22 cellular contexts compared by ENCODE assay signal in the genomic region with DNA sequence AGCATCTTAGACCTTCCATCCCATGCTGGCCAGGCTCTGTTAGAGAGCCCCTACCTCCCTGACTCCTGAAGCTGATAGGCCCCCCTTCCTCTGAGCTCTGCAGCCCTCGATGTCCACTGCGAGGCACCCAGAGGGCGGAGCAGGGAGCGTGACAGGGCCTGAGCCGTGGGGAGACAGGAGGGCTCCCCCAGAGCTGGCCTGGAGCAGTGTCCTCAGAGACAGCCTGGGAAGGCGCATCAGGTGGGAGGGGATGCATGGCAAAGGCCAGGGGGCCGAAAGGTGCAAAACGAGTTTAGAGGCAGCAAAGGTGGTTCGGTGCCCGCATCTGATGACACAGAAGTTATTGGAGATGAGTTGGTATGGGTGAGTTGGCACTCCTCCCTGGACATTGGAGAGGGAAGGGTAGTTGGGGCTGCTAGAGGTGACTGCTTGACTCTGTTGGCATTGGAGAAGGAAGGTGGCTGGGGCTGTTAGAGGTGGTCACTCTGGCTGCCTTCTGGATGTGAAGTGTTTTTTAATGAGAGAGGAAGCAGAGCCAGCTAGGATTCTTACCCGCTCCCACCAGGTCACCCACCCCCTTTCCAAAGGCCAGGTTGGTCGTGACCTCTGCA. TPM values are rescaled to one million over a fixed set of nuclear protein-coding genes. Genes with fewer than 3 reads are reported as not detected.
DNase-seq lines count a peak whose midpoint lies in the region; ATAC-seq and TF ChIP-seq lines count a peak whose summit lies in the region.
"Had no signal": no experiment of that assay in that cellular context is flagged by ENCODE, and none has a peak within 500 bp of the region (broad histone marks: within the 10 kb centered on the region; RNA-seq: fewer than 3 reads in every experiment).

No MANE protein-coding gene starts in this region.

- H3K27me3 Mint-ChIP-seq in activated naive CD8-positive, alpha-beta T cell treated with anti-CD3 and anti-CD28 coated beads, Interleukin-2, amount 10 ng/mL, durations not matched to agents 7 days and 5 days, result peaks cover 6% of the 10 kb centered on the region
- no peaks in the 10 kb centered on the region for H3K27me3 Mint-ChIP-seq in activated naive CD8-positive, alpha-beta T cell treated with anti-CD3 and anti-CD28 coated beads for 36 hours
- H3K27me3 Mint-ChIP-seq in glutamatergic neuron (ENCODE audit: unreplicated experiment), result peaks cover 8% of the 10 kb centered on the region
- H3K27me3 Mint-ChIP-seq: progenitor cell of endocrine pancreas had no signal

- H3K4me1 ChIP-seq in RWPE2 (ENCODE audit: insufficient read depth, poor library complexity, severe bottlenecking), result no peaks in the 10 kb centered on the region
- H3K4me1 ChIP-seq in ovary (ENCODE audit: insufficient read depth), result peaks cover 3% of the 10 kb centered on the region
- H3K4me1 ChIP-seq: colonic mucosa had no signal

- intact Hi-C loops in ovary (cut with DNase I), result loop anchor here in 3 of 4 donors (2.0 to 5.0 kb wide), 5 partner anchors 87 to 333 kb away; no protein-coding TSS in a partner anchor

- no peak for DNase-seq in activated naive CD8-positive, alpha-beta T cell treated with anti-CD3 and anti-CD28 coated beads, Interleukin-2, amount 10 ng/mL, durations not matched to agents 7 days and 5 days
- no peak for DNase-seq in activated naive CD8-positive, alpha-beta T cell treated with anti-CD3 and anti-CD28 coated beads for 36 hours
- DNase-seq in RWPE2 (ENCODE audit: low spot score), result no peak
- DNase-seq in glutamatergic neuron, result no peak
- no peak for DNase-seq in stimulated activated effector memory CD8-positive, alpha-beta T cell treated with anti-CD3 and anti-CD28 coated beads, Interleukin-12 subunit alpha, Interleukin-12 subunit beta, amount 100 ng/mL, for 72 hours (ENCODE audit: low spot score in 2 of 2)
- no peak for DNase-seq in NCI-H82 treated with DMSO at 0.1 percent for 48 hours (lab: John Stamatoyannopoulos, UW; ENCODE audit: unreplicated experiment)
- DNase-seq in NCI-H2029 (lab: John Stamatoyannopoulos, UW), result no peak
- DNase-seq in ovary, result no peak
- DNase-seq: NCI-H524 treated with DMSO at 0.1 percent for 48 hours had no signal

- no peak overlapping the region for H3K27ac Mint-ChIP-seq in activated naive CD8-positive, alpha-beta T cell treated with anti-CD3 and anti-CD28 coated beads, Interleukin-2, amount 10 ng/mL, durations not matched to agents 7 days and 5 days
- H3K27ac Mint-ChIP-seq in activated naive CD8-positive, alpha-beta T cell treated with anti-CD3 and anti-CD28 coated beads for 36 hours, result no peak overlapping the region
- peak overlapping the region; percentile 31 for H3K27ac Mint-ChIP-seq in glutamatergic neuron (ENCODE audit: unreplicated experiment)
- peak overlapping the region; percentile 56 for H3K27ac Mint-ChIP-seq in stimulated activated effector memory CD8-positive, alpha-beta T cell treated with anti-CD3 and anti-CD28 coated beads, Interleukin-12 subunit alpha, Interleukin-12 subunit beta, amount 100 ng/mL, for 72 hours

- no peak for TF ChIP-seq POLR2A in ovary (IDR thresholded peaks at IDR 0.05)

- H3K36me3 ChIP-seq in RWPE2 (ENCODE audit: low read depth) (no peaks in the 10 kb centered on the region), ovary (no peaks in the 10 kb centered on the region)
- H3K36me3 ChIP-seq: colonic mucosa had no signal

- H3K27ac ChIP-seq in RWPE2 (ENCODE audit: poor library complexity, severe bottlenecking), result no peak overlapping the region
- no peak overlapping the region for H3K27ac ChIP-seq in ovary
- H3K27ac ChIP-seq: colonic mucosa, skin epidermis, upper lobe of left lung had no signal

- TF ChIP-seq CTCF in RWPE2 (IDR thresholded peaks at IDR 0.05; ENCODE audit: poor library complexity, severe bottlenecking) (no peak), glutamatergic neuron (IDR thresholded peaks at IDR 0.05; ENCODE audit: partially characterized antibody, unreplicated experiment) (no peak), ovary (IDR thresholded peaks at IDR 0.05) (no peak)

- no peak for TF ChIP-seq EP300 in ovary (IDR thresholded peaks at IDR 0.05)

- POLR2A ChIA-PET in activated naive CD8-positive, alpha-beta T cell treated with anti-CD3 and anti-CD28 coated beads, Interleukin-2, amount 10 ng/mL, durations not matched to agents 7 days and 5 days (lab: Charles Lee), result interaction anchor here (2.1 kb wide), 1 partner anchor 53 kb away, joined by 4 read pairs; the partner anchor contains the start of gene PRF1

- peak; percentile 27 for ATAC-seq in activated naive CD8-positive, alpha-beta T cell treated with anti-CD3 and anti-CD28 coated beads, Interleukin-2, amount 10 ng/mL, durations not matched to agents 7 days and 5 days (ENCODE audit: low read depth)
- peak; percentile 27; the same call in 2 of the 3 replicates for ATAC-seq in RWPE2 (ENCODE audit: low read depth)
- ATAC-seq in stimulated activated effector memory CD8-positive, alpha-beta T cell treated with anti-CD3 and anti-CD28 coated beads, Interleukin-12 subunit alpha, Interleukin-12 subunit beta, amount 100 ng/mL, for 72 hours, result peak; percentile 31

- H3K36me3 Mint-ChIP-seq in activated naive CD8-positive, alpha-beta T cell treated with anti-CD3 and anti-CD28 coated beads, Interleukin-2, amount 10 ng/mL, durations not matched to agents 7 days and 5 days, result no peaks in the 10 kb centered on the region
- no peaks in the 10 kb centered on the region for H3K36me3 Mint-ChIP-seq in activated naive CD8-positive, alpha-beta T cell treated with anti-CD3 and anti-CD28 coated beads for 36 hours
- no peaks in the 10 kb centered on the region for H3K36me3 Mint-ChIP-seq in glutamatergic neuron (ENCODE audit: unreplicated experiment)
- H3K36me3 Mint-ChIP-seq in stimulated activated effector memory CD8-positive, alpha-beta T cell treated with anti-CD3 and anti-CD28 coated beads, Interleukin-12 subunit alpha, Interleukin-12 subunit beta, amount 100 ng/mL, for 72 hours, result peaks cover 5% of the 10 kb centered on the region

- no peaks in the 10 kb centered on the region for H3K4me1 Mint-ChIP-seq in activated naive CD8-positive, alpha-beta T cell treated with anti-CD3 and anti-CD28 coated beads, Interleukin-2, amount 10 ng/mL, durations not matched to agents 7 days and 5 days
- no peaks in the 10 kb centered on the region for H3K4me1 Mint-ChIP-seq in activated naive CD8-positive, alpha-beta T cell treated with anti-CD3 and anti-CD28 coated beads for 36 hours
- peaks cover 23% of the 10 kb centered on the region for H3K4me1 Mint-ChIP-seq in glutamatergic neuron (ENCODE audit: low read depth, unreplicated experiment)
- H3K4me1 Mint-ChIP-seq in stimulated activated effector memory CD8-positive, alpha-beta T cell treated with anti-CD3 and anti-CD28 coated beads, Interleukin-12 subunit alpha, Interleukin-12 subunit beta, amount 100 ng/mL, for 72 hours, result no peaks in the 10 kb centered on the region
- H3K4me1 Mint-ChIP-seq: activated CD4-positive, alpha-beta memory T cell treated with anti-CD3 and anti-CD28 coated beads, Interleukin-2, amount 10 ng/mL, durations not matched to agents 7 days and 5 days had no signal

- 81 to 84% (median 83%) methylated on average over 12 of the region's 12 CpGs for WGBS in ovary, 3 donors

- H3K27me3 ChIP-seq in RWPE2 (ENCODE audit: insufficient read depth, poor library complexity, severe bottlenecking) (no peaks in the 10 kb centered on the region), ovary (no peaks in the 10 kb centered on the region)
- H3K27me3 ChIP-seq: colonic mucosa, upper lobe of left lung had no signal

- no peaks in the 10 kb centered on the region for H3K9me3 Mint-ChIP-seq in activated naive CD8-positive, alpha-beta T cell treated with anti-CD3 and anti-CD28 coated beads, Interleukin-2, amount 10 ng/mL, durations not matched to agents 7 days and 5 days
- H3K9me3 Mint-ChIP-seq in activated naive CD8-positive, alpha-beta T cell treated with anti-CD3 and anti-CD28 coated beads for 36 hours, result no peaks in the 10 kb centered on the region
- H3K9me3 Mint-ChIP-seq in glutamatergic neuron (ENCODE audit: unreplicated experiment), result peaks cover 6% of the 10 kb centered on the region
- H3K9me3 Mint-ChIP-seq in stimulated activated effector memory CD8-positive, alpha-beta T cell treated with anti-CD3 and anti-CD28 coated beads, Interleukin-12 subunit alpha, Interleukin-12 subunit beta, amount 100 ng/mL, for 72 hours, result no peaks in the 10 kb centered on the region
- H3K9me3 Mint-ChIP-seq: activated CD4-positive, alpha-beta memory T cell treated with anti-CD3 and anti-CD28 coated beads, Interleukin-2, amount 10 ng/mL, durations not matched to agents 7 days and 5 days; neural crest cell had no signal

- H3K4me3 Mint-ChIP-seq in activated naive CD8-positive, alpha-beta T cell treated with anti-CD3 and anti-CD28 coated beads, Interleukin-2, amount 10 ng/mL, durations not matched to agents 7 days and 5 days, result no peak overlapping the region
- no peak overlapping the region for H3K4me3 Mint-ChIP-seq in activated naive CD8-positive, alpha-beta T cell treated with anti-CD3 and anti-CD28 coated beads for 36 hours
- no peak overlapping the region for H3K4me3 Mint-ChIP-seq in glutamatergic neuron (ENCODE audit: unreplicated experiment)
- no peak overlapping the region for H3K4me3 Mint-ChIP-seq in stimulated activated effector memory CD8-positive, alpha-beta T cell treated with anti-CD3 and anti-CD28 coated beads, Interleukin-12 subunit alpha, Interleukin-12 subunit beta, amount 100 ng/mL, for 72 hours
- H3K4me3 Mint-ChIP-seq: activated CD4-positive, alpha-beta memory T cell treated with anti-CD3 and anti-CD28 coated beads, Interleukin-2, amount 10 ng/mL, durations not matched to agents 7 days and 5 days; neural crest cell had no signal

- H3K9me3 ChIP-seq in RWPE2 (ENCODE audit: severe bottlenecking), result no peaks in the 10 kb centered on the region
- no peaks in the 10 kb centered on the region for H3K9me3 ChIP-seq in ovary
- H3K9me3 ChIP-seq: Caco-2, colonic mucosa, upper lobe of left lung had no signal

- no peak overlapping the region for H3K4me3 ChIP-seq in RWPE2 (ENCODE audit: severe bottlenecking)
- no peak overlapping the region for H3K4me3 ChIP-seq in ovary
- H3K4me3 ChIP-seq: colonic mucosa, lung, skin epidermis, upper lobe of left lung had no signal

RNA-seq across cellular contexts. Expression of gene PRF1, which starts 53.1 kb away (rescaled TPM):
- 100 to 1,000 TPM; 165 to 170 TPM for total RNA-seq in activated naive CD8-positive, alpha-beta T cell treated with anti-CD3 and anti-CD28 coated beads, Interleukin-2, amount 10 ng/mL, durations not matched to agents 7 days and 5 days
- 10 to 100 TPM; 44.7 to 46.9 TPM for total RNA-seq in activated naive CD8-positive, alpha-beta T cell treated with anti-CD3 and anti-CD28 coated beads for 36 hours
- total RNA-seq in glutamatergic neuron (ENCODE audit: unreplicated experiment) (2.6 TPM), ovary (1 to 10 TPM in 6 of 7 donors, under 1 TPM in 1; 0.78 to 5.1 (median 1.3) TPM)
- polyA plus RNA-seq in ovary, result 1 to 10 TPM in 1 of 2 donors, under 1 TPM in 1; 0.58 to 4.5 TPM
- total RNA-seq: bronchial epithelial cell, frontal cortex, H1, neural crest cell, progenitor cell of endocrine pancreas, RPMI7951 had no signal
- polyA plus RNA-seq: BJ had no signal

Comparison
In these comparisons a context has a peak if more than half of its experiments do, and no peak if none do; other contexts are left out.
1. H3K27ac Mint-ChIP-seq: peak in glutamatergic neuron (single experiment) and stimulated activated effector memory CD8-positive, alpha-beta T cell treated with anti-CD3 and anti-CD28 coated beads, Interleukin-12 subunit alpha, Interleukin-12 subunit beta, amount 100 ng/mL, for 72 hours (single experiment); none in activated naive CD8-positive, alpha-beta T cell treated with anti-CD3 and anti-CD28 coated beads, Interleukin-2, amount 10 ng/mL, durations not matched to agents 7 days and 5 days (single experiment) and activated naive CD8-positive, alpha-beta T cell treated with anti-CD3 and anti-CD28 coated beads for 36 hours (single experiment).
2. RNA of gene PRF1, which starts 53.1 kb away (total RNA-seq): 165 to 170 TPM in activated naive CD8-positive, alpha-beta T cell treated with anti-CD3 and anti-CD28 coated beads, Interleukin-2, amount 10 ng/mL, durations not matched to agents 7 days and 5 days and 44.7 to 46.9 TPM in activated naive CD8-positive, alpha-beta T cell treated with anti-CD3 and anti-CD28 coated beads for 36 hours; 2.6 TPM in glutamatergic neuron (single experiment) and 0.78 to 5.1 TPM in ovary; every median in the first group is over 4 times any median in the second.
3. Peak in every context shown above with its lines, with median percentiles within 50 percentile points of each other: ATAC-seq.